ENCODE assay signal across 8 cellular contexts in the genomic region with DNA sequence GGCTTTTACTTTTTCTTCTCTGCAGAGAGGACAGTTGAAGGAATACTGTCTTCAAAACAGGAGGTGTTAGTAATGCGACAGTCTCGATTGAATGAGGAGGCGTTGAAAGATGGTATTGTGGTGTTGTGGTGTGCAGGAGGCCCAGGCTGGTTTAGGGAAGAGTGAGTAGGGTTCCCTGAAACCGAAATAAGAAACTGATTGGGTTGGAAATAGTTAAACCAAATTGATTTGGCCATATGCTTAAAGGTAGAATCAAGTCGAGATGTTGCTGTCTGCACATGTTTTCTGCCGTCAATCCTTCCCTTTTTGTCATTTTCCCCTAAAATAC. TPM values are rescaled to one million over a fixed set of nuclear protein-coding genes. Genes with fewer than 3 reads are reported as not detected.
DNase-seq lines count a peak whose midpoint lies in the region; ATAC-seq and FAIRE-seq lines count a peak whose summit lies in the region.

No MANE protein-coding gene starts in this region.

- H3K4me3 ChIP-seq in iPS DF 6.9 (ENCODE audit: low read length) = peak overlapping the region; percentile 98; the same call in 1 of the 2 replicates

- FAIRE-seq in HTR-8/SVneo (lab: Jason Lieb, UNC) = no peak

- ATAC-seq in GM19023 (IDR thresholded peaks at IDR 0.05; ENCODE audit: unreplicated experiment) = no peak

- H3K9me3 ChIP-seq in iPS DF 6.9 (ENCODE audit: control insufficient read depth, insufficient read depth, low read length) = no peaks in the 10 kb centered on the region

- peak; percentile 20 for DNase-seq in GM03348 (ENCODE audit: low spot score)
- peak; percentile 12 for DNase-seq in HTR-8/SVneo (ENCODE audit: insufficient read length, low spot score)
- DNase-seq in activated T-cell treated with anti-CD3 and anti-CD28 coated beads, Interleukin-2, amount 50 U/mL, for 48 hours = peak; percentile 63 to 64
- no peak for DNase-seq in iPS DF 6.9 (ENCODE audit: low read depth, low spot score)
- DNase-seq in stimulated activated CD4-positive, alpha-beta T cell treated with anti-CD3 and anti-CD28 coated beads, Interleukin-1b, Interleukin-23, amount 100 ng/mL, for 48 hours = peak; percentile 58
- no peak for DNase-seq in dermis blood vessel endothelial cell
- DNase-seq in retina = no peak

- no CpG with 5 or more reads among the region's 6 CpGs for WGBS in iPS DF 6.9 (ENCODE audit: insufficient coverage, insufficient read length)

- no peak overlapping the region for H3K27ac ChIP-seq in iPS DF 6.9 (ENCODE audit: low read length)

- H3K27me3 ChIP-seq in iPS DF 6.9 (ENCODE audit: control insufficient read depth, insufficient read depth, low read length) = no peaks in the 10 kb centered on the region

- no peaks in the 10 kb centered on the region for H3K36me3 ChIP-seq in iPS DF 6.9 (ENCODE audit: control insufficient read depth, insufficient read depth, low read length)

- H3K4me1 ChIP-seq in iPS DF 6.9 (ENCODE audit: control insufficient read depth, insufficient read depth, low read length) = no peaks in the 10 kb centered on the region

RNA-seq across cellular contexts. Expression of gene ATP6V1A, which starts 0.8 kb away (rescaled TPM):
- total RNA-seq in dermis blood vessel endothelial cell = 150 and 196 TPM in 2 replicates

RNA-seq across cellular contexts. Expression of gene NAA50, which starts 1.6 kb away (rescaled TPM):
- 200 and 201 TPM in 2 replicates for total RNA-seq in dermis blood vessel endothelial cell

RNA-seq across cellular contexts. Expression of gene USF3, which starts 51.2 kb away (rescaled TPM):
- 6.5 and 12.3 TPM in 2 replicates for total RNA-seq in dermis blood vessel endothelial cell

Comparison
In these comparisons a context has a peak if more than half of its experiments do, and no peak if none do; other contexts are left out.
1. DNase-seq: peak in GM03348 (single experiment), HTR-8/SVneo (single experiment), activated T-cell treated with anti-CD3 and anti-CD28 coated beads, Interleukin-2, amount 50 U/mL, for 48 hours (2 of 2) and stimulated activated CD4-positive, alpha-beta T cell treated with anti-CD3 and anti-CD28 coated beads, Interleukin-1b, Interleukin-23, amount 100 ng/mL, for 48 hours (single experiment); none in iPS DF 6.9 (single experiment), dermis blood vessel endothelial cell (single experiment) and retina (single experiment).